In the genomic region with DNA sequence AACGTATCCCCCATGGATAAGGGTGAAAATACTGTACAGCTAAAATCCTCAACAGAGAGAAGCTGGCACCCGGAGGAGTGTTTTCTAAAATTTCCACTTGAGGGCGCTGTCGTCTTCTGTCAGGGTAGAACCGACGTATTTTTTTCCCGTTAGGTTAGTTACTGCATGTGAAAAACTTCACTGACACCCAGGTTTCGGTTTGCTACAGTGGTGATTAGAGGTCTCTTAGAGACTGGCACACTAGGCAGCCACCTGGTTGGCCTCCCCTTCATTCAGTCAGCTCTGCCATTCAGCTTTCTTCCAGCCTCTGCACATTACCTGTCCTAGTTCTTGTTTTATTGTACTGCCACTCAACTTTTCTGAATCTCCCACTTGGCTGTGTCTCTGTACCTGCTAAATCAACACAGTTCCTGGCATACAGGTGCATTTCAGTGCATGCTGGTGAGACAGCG, we compare ENCODE assay signal across 8 cellular contexts. TPM values are rescaled to one million over a fixed set of nuclear protein-coding genes. Genes with fewer than 3 reads are reported as not detected.
DNase-seq lines count a peak whose midpoint lies in the region; ATAC-seq and TF ChIP-seq lines count a peak whose summit lies in the region.

No MANE protein-coding gene starts in this region.

- 2 to 8% methylated on average over 7 to 9 of the region's 9 CpGs for WGBS in esophagus squamous epithelium, 2 donors
- WGBS in suprapubic skin = 9% methylated on average over 9 of the region's 9 CpGs

- H3K27ac ChIP-seq in OCI-LY1 (ENCODE audit: low read depth, low read length, poor library complexity, severe bottlenecking) (no peak overlapping the region), esophagus squamous epithelium (no peak overlapping the region), neural progenitor cell (no peak overlapping the region), suprapubic skin (no peak overlapping the region)

- H3F3A ChIP-seq in OCI-LY1 (ENCODE audit: insufficient read depth, low read length) = no peaks in the 10 kb centered on the region
- H3F3A ChIP-seq in neural progenitor cell (ENCODE audit: low read depth) = no peaks in the 10 kb centered on the region

- H4K20me1 ChIP-seq in OCI-LY1 (ENCODE audit: insufficient read depth, low read length) (no peaks in the 10 kb centered on the region), neural progenitor cell (ENCODE audit: low read depth) (no peaks in the 10 kb centered on the region)

- DNase-seq in NCI-H146 (lab: John Stamatoyannopoulos, UW) (peak; percentile 23), NCI-H146 treated with DMSO at 0.1 percent for 48 hours (lab: John Stamatoyannopoulos, UW; ENCODE audit: unreplicated experiment) (no peak), activated T-cell treated with anti-CD3 and anti-CD28 coated beads for 24 hours (ENCODE audit: low read depth) (peak; percentile 61), esophagus squamous epithelium (lab: John Stamatoyannopoulos, UW) (no peak), neural progenitor cell (ENCODE audit: low spot score) (peak; percentile 77), suprapubic skin (ENCODE audit: low spot score in 2 of 2) (no peak)

- TF ChIP-seq CTCF in OCI-LY1 (IDR thresholded peaks at IDR 0.05; ENCODE audit: low read length) = peak; percentile 91
- TF ChIP-seq CTCF in esophagus squamous epithelium (IDR thresholded peaks at IDR 0.05) = peak; percentile 53 to 82 (median 66)
- TF ChIP-seq CTCF in neural progenitor cell (IDR thresholded peaks at IDR 0.05) = peak; percentile 88
- TF ChIP-seq CTCF in suprapubic skin (IDR thresholded peaks at IDR 0.05) = peak; percentile 48 to 63

- no peak overlapping the region for H3K4me2 ChIP-seq in OCI-LY1 (ENCODE audit: low read length)
- H3K4me2 ChIP-seq in neural progenitor cell = no peak overlapping the region

- H3K79me2 ChIP-seq in OCI-LY1 (ENCODE audit: insufficient read depth, low read length) (no peaks in the 10 kb centered on the region), neural progenitor cell (ENCODE audit: low read depth) (no peaks in the 10 kb centered on the region)

- H3K4me3 ChIP-seq in OCI-LY1 (ENCODE audit: low read depth, low read length, poor library complexity, severe bottlenecking) (no peak overlapping the region), esophagus squamous epithelium (no peak overlapping the region), neural progenitor cell (no peak overlapping the region), suprapubic skin (no peak overlapping the region)

- H3K9me3 ChIP-seq in OCI-LY1 (ENCODE audit: low read length) = no peaks in the 10 kb centered on the region
- H3K9me3 ChIP-seq in esophagus squamous epithelium = no peaks in the 10 kb centered on the region
- no peaks in the 10 kb centered on the region for H3K9me3 ChIP-seq in neural progenitor cell (ENCODE audit: low read depth)
- H3K9me3 ChIP-seq in suprapubic skin = no peaks in the 10 kb centered on the region

- no peaks in the 10 kb centered on the region for H3K4me1 ChIP-seq in OCI-LY1 (ENCODE audit: insufficient read depth, low read length, severe bottlenecking)
- peaks cover 0 to 8% (median 0%) of the 10 kb centered on the region in 3 donors for H3K4me1 ChIP-seq in esophagus squamous epithelium
- no peaks in the 10 kb centered on the region for H3K4me1 ChIP-seq in neural progenitor cell
- H3K4me1 ChIP-seq in suprapubic skin = peaks cover 5% of the 10 kb centered on the region

- no peak for TF ChIP-seq POLR2A in esophagus squamous epithelium (IDR thresholded peaks at IDR 0.05)
- no peak for TF ChIP-seq POLR2A in suprapubic skin (IDR thresholded peaks at IDR 0.05)

- no peak for TF ChIP-seq EP300 in suprapubic skin (IDR thresholded peaks at IDR 0.05)

- peaks cover 8% of the 10 kb centered on the region for H3K4me1 Mint-ChIP-seq in neural progenitor cell

- no peaks in the 10 kb centered on the region for H3K36me3 ChIP-seq in OCI-LY1 (ENCODE audit: insufficient read depth, low read length)
- no peaks in the 10 kb centered on the region for H3K36me3 ChIP-seq in esophagus squamous epithelium
- H3K36me3 ChIP-seq in neural progenitor cell = no peaks in the 10 kb centered on the region
- no peaks in the 10 kb centered on the region for H3K36me3 ChIP-seq in suprapubic skin

- no peak overlapping the region for H3K4me3 Mint-ChIP-seq in neural progenitor cell

- H3K27me3 ChIP-seq in OCI-LY1 (ENCODE audit: insufficient read depth, low read length) (no peaks in the 10 kb centered on the region), esophagus squamous epithelium (peaks cover 0 to 45% (median 0%) of the 10 kb centered on the region in 4 donors), neural progenitor cell (peaks cover 11% of the 10 kb centered on the region), suprapubic skin (peaks cover 3% of the 10 kb centered on the region)

- peaks cover 8% of the 10 kb centered on the region for H3K27me3 Mint-ChIP-seq in neural progenitor cell (ENCODE audit: insufficient read depth, low read depth)

- no peaks in the 10 kb centered on the region for H3K9me3 Mint-ChIP-seq in neural progenitor cell

- intact Hi-C loops in esophagus squamous epithelium (cut with DNase I) = loop anchor here (5.0 kb wide), 1 partner anchor 195 kb away; no protein-coding TSS in a partner anchor

- H2AFZ ChIP-seq in OCI-LY1 (ENCODE audit: low read length) (no peak overlapping the region), neural progenitor cell (replicated peaks) (peak overlapping the region; percentile 70)

- H3K9ac ChIP-seq in OCI-LY1 (ENCODE audit: low read length) (no peak overlapping the region), neural progenitor cell (no peak overlapping the region)

- no peak overlapping the region for H3K27ac Mint-ChIP-seq in neural progenitor cell

- no peaks in the 10 kb centered on the region for H3K36me3 Mint-ChIP-seq in neural progenitor cell

- no peaks in the 10 kb centered on the region for H3K9me2 ChIP-seq in OCI-LY1 (ENCODE audit: low read depth, low read length)

- peak; percentile 74 for ATAC-seq in HG03280 (IDR thresholded peaks at IDR 0.05; ENCODE audit: unreplicated experiment)

RNA-seq across cellular contexts. Expression of gene CCK, which starts 18.4 kb away (rescaled TPM):
- 1 to 10 TPM in 2 of 4 donors, not detected in 2; 1.9 to 3.1 TPM for total RNA-seq in esophagus squamous epithelium
- total RNA-seq in neural progenitor cell (ENCODE audit: low replicate concordance) = 1.1 and 3.4 TPM in 2 replicates
- total RNA-seq in suprapubic skin = 1 to 10 TPM in 1 of 4 donors, not detected in 3; 1.3 TPM

Comparison
In these comparisons a context has a peak if more than half of its experiments do, and no peak if none do; other contexts are left out.
1. DNase-seq: peak in NCI-H146 (single experiment), activated T-cell treated with anti-CD3 and anti-CD28 coated beads for 24 hours (single experiment) and neural progenitor cell (single experiment); none in NCI-H146 treated with DMSO at 0.1 percent for 48 hours (single experiment), esophagus squamous epithelium (single experiment) and suprapubic skin (0 of 2).
2. Peak in every context shown above with its lines, with median percentiles within 50 percentile points of each other: CTCF ChIP-seq.